Comparison of ENCODE assay signal across 15 cellular contexts in genomic region chr18:24380163-24380747, GRCh38. TPM values are rescaled to one million over a fixed set of nuclear protein-coding genes. Genes with fewer than 3 reads are reported as not detected.
DNase-seq lines count a peak whose midpoint lies in the region; ATAC-seq and TF ChIP-seq lines count a peak whose summit lies in the region.
"Had no signal": no experiment of that assay in that cellular context is flagged by ENCODE, and none has a peak within 500 bp of the region (broad histone marks: within the 10 kb centered on the region; RNA-seq: fewer than 3 reads in every experiment).

No MANE protein-coding gene starts in this region.

- H3K9me2 ChIP-seq in Loucy (replicated peaks; ENCODE audit: low read depth, low read length) = no peaks in the 10 kb centered on the region

- H3K27ac Mint-ChIP-seq in stimulated activated memory B cell treated with anti-CD40 and anti-IgM and Interleukin-4, amounts not matched to agents 10 μg/mL and 1 μg/mL and 100 μg/mL, for 72 hours = no peak overlapping the region
- H3K27ac Mint-ChIP-seq: CD8-positive, alpha-beta T cell had no signal

- TF ChIP-seq CTCF in Loucy (conservative IDR thresholded peaks at IDR 0.05; ENCODE audit: low read length) = no peak
- no peak for TF ChIP-seq CTCF in spleen (IDR thresholded peaks at IDR 0.05 in 8 of 11, conservative IDR thresholded peaks at IDR 0.05 in 3 of 11)

- H3K27ac ChIP-seq in iPS-18a (ENCODE audit: low read length) (peak overlapping the region; percentile 83), spleen (no peak overlapping the region)
- H3K27ac ChIP-seq: KMS-11 had no signal

- peak; percentile 51 for ATAC-seq in stimulated activated memory B cell treated with anti-CD40 and anti-IgM and Interleukin-4, amounts not matched to agents 10 μg/mL and 1 μg/mL and 100 μg/mL, for 72 hours
- no peak for ATAC-seq in GM19328 (IDR thresholded peaks at IDR 0.05; ENCODE audit: unreplicated experiment)
- ATAC-seq: CD8-positive, alpha-beta T cell; HepG2 had no signal

- TF ChIP-seq POLR2A in spleen (IDR thresholded peaks at IDR 0.05) = no peak

- H3K4me1 ChIP-seq in Loucy (ENCODE audit: insufficient read depth, low read length, poor library complexity, severe bottlenecking) = peaks cover 9% of the 10 kb centered on the region
- H3K4me1 ChIP-seq in iPS-18a (ENCODE audit: control insufficient read depth, low read depth, low read length) = peaks cover 40% of the 10 kb centered on the region
- peaks cover 0 to 9% (median 2%) of the 10 kb centered on the region in 6 donors for H3K4me1 ChIP-seq in spleen

- intact Hi-C loops in spleen (cut with DNase I; ENCODE audit: low total_unique reads) = no loop called here

- DNase-seq in GM19240 (ENCODE audit: insufficient read length, low spot score) = peak; percentile 23
- DNase-seq in NCI-H1417 (lab: John Stamatoyannopoulos, UW) = no peak
- no peak for DNase-seq in spleen
- DNase-seq: CD8-positive, alpha-beta T cell; DMS79 treated with DMSO at 0.1 percent for 48 hours; MM.1S; NCI-H1105; NCI-H187 treated with DMSO at 0.1 percent for 48 hours; SHP77 treated with DMSO at 0.1 percent for 48 hours had no signal

- H4K20me1 ChIP-seq in Loucy (ENCODE audit: insufficient read depth, low read length, poor library complexity, severe bottlenecking) = no peaks in the 10 kb centered on the region

- H3K4me3 Mint-ChIP-seq in stimulated activated memory B cell treated with anti-CD40 and anti-IgM and Interleukin-4, amounts not matched to agents 10 μg/mL and 1 μg/mL and 100 μg/mL, for 72 hours = no peak overlapping the region
- H3K4me3 Mint-ChIP-seq: CD8-positive, alpha-beta T cell had no signal

- no peaks in the 10 kb centered on the region for H3K36me3 Mint-ChIP-seq in stimulated activated memory B cell treated with anti-CD40 and anti-IgM and Interleukin-4, amounts not matched to agents 10 μg/mL and 1 μg/mL and 100 μg/mL, for 72 hours
- H3K36me3 Mint-ChIP-seq: CD8-positive, alpha-beta T cell had no signal

- H3K79me2 ChIP-seq in Loucy (ENCODE audit: insufficient read depth, low read length) = no peaks in the 10 kb centered on the region

- no peaks in the 10 kb centered on the region for H3K9me3 Mint-ChIP-seq in stimulated activated memory B cell treated with anti-CD40 and anti-IgM and Interleukin-4, amounts not matched to agents 10 μg/mL and 1 μg/mL and 100 μg/mL, for 72 hours
- H3K9me3 Mint-ChIP-seq: CD8-positive, alpha-beta T cell had no signal

- H3K27me3 ChIP-seq in Loucy (ENCODE audit: insufficient read depth, low read length, poor library complexity, severe bottlenecking) (no peaks in the 10 kb centered on the region), iPS-18a (ENCODE audit: control insufficient read depth, insufficient read depth, low read length) (no peaks in the 10 kb centered on the region), spleen (replicated peaks in 1 of 7) (no peaks in the 10 kb centered on the region)

- no peak overlapping the region for H2AFZ ChIP-seq in Loucy (ENCODE audit: low read length)

- H3K9me3 ChIP-seq in Loucy (ENCODE audit: insufficient read depth, low read depth, low read length) = no peaks in the 10 kb centered on the region
- H3K9me3 ChIP-seq in iPS-18a (ENCODE audit: control insufficient read depth, low read depth, low read length) = no peaks in the 10 kb centered on the region
- no peaks in the 10 kb centered on the region for H3K9me3 ChIP-seq in spleen

- peaks cover 32% of the 10 kb centered on the region for H3K27me3 Mint-ChIP-seq in stimulated activated memory B cell treated with anti-CD40 and anti-IgM and Interleukin-4, amounts not matched to agents 10 μg/mL and 1 μg/mL and 100 μg/mL, for 72 hours

- H3K9ac ChIP-seq in Loucy (ENCODE audit: low read depth, low read length, poor library complexity, severe bottlenecking) (no peak overlapping the region), iPS-18a (ENCODE audit: low read length) (peak overlapping the region; percentile 23)
- H3K9ac ChIP-seq: KMS-11 had no signal

- no peaks in the 10 kb centered on the region for H3F3A ChIP-seq in Loucy (ENCODE audit: low read depth)

- H3K36me3 ChIP-seq in Loucy (ENCODE audit: insufficient read depth, low read length) (peaks cover 4% of the 10 kb centered on the region; the same call in 1 of the 2 replicates), iPS-18a (ENCODE audit: control insufficient read depth, low read depth, low read length) (peaks cover 12% of the 10 kb centered on the region), spleen (peaks cover 0 to 22% (median 5%) of the 10 kb centered on the region in 6 donors)

- 87 to 95% (median 94%) methylated on average over 5 to 6 of the region's 6 CpGs for WGBS in spleen, 5 donors

- peak overlapping the region; percentile 18 for H3K4me2 ChIP-seq in Loucy (ENCODE audit: low read depth, low read length, poor library complexity, severe bottlenecking)
- H3K4me2 ChIP-seq: KMS-11 had no signal

- no peaks in the 10 kb centered on the region for H3K4me1 Mint-ChIP-seq in stimulated activated memory B cell treated with anti-CD40 and anti-IgM and Interleukin-4, amounts not matched to agents 10 μg/mL and 1 μg/mL and 100 μg/mL, for 72 hours

- no peak overlapping the region for H3K4me3 ChIP-seq in Loucy (ENCODE audit: low read length, poor library complexity, severe bottlenecking)
- peak overlapping the region; percentile 17 for H3K4me3 ChIP-seq in iPS-18a (ENCODE audit: low read length)
- H3K4me3 ChIP-seq in spleen = no peak overlapping the region

RNA-seq across cellular contexts. Expression of gene OSBPL1A, which starts 17.4 kb away (rescaled TPM):
- total RNA-seq in spleen = 10 to 100 TPM; 17.4 to 29.6 (median 22.4) TPM
- 1 to 10 TPM; 3.8 to 6.7 (median 6.4) TPM for polyA plus RNA-seq in spleen
- polyA plus RNA-seq: HepG2 had no signal

RNA-seq across cellular contexts. Expression of gene IMPACT, which starts 46.2 kb away (rescaled TPM):
- 10 to 100 TPM; 14.6 to 36.7 (median 23.7) TPM for total RNA-seq in spleen
- polyA plus RNA-seq in spleen = 10 to 100 TPM; 10.6 to 16.7 (median 13.4) TPM
